33 cellular contexts compared by ENCODE assay signal in genomic region chr11:23494981-23495380, GRCh38.
"Had no signal": no experiment of that assay in that cellular context is flagged by ENCODE, and none has a peak within 500 bp of the region (broad histone marks: within the 10 kb centered on the region; RNA-seq: fewer than 3 reads in every experiment).

No MANE protein-coding gene starts in this region.

- H3K27ac Mint-ChIP-seq: activated CD4-positive, alpha-beta T cell treated with anti-CD3 and anti-CD28 coated beads for 36 hours; activated CD4-positive, alpha-beta T cell treated with anti-CD3 and anti-CD28 coated beads, Interleukin-2, amount 10 ng/mL, durations not matched to agents 24 days and 14 days; activated CD8-positive, alpha-beta T cell treated with anti-CD3 and anti-CD28 coated beads for 36 hours; activated naive CD8-positive, alpha-beta T cell; activated T-helper 17 cell treated with anti-CD3 and anti-CD28 coated beads, Interleukin-2, amount 50 U/mL, for 72 hours; dendritic cell treated with granulocyte-macrophage colony-stimulating factor and Interleukin-4, amounts not matched to agents 40 ng/mL and 50 ng/mL, for 4 days; T-helper 17 cell; T-helper 2 cell treated with Interferon-gamma antibody and Interleukin-4, amounts not matched to agents 5 μg/mL and 100 μg/mL, for 36 hours had no signal

- H3K4me3 Mint-ChIP-seq: activated CD4-positive, alpha-beta T cell treated with anti-CD3 and anti-CD28 coated beads for 36 hours; activated CD4-positive, alpha-beta T cell treated with anti-CD3 and anti-CD28 coated beads, Interleukin-2, amount 10 ng/mL, durations not matched to agents 24 days and 14 days; activated CD8-positive, alpha-beta T cell treated with anti-CD3 and anti-CD28 coated beads for 36 hours; activated naive CD8-positive, alpha-beta T cell; activated T-cell treated with anti-CD3 and anti-CD28 coated beads, Interleukin-2, amount 50 U/mL, for 4 hours; activated T-helper 17 cell treated with anti-CD3 and anti-CD28 coated beads, Interleukin-2, amount 50 U/mL, for 72 hours; central memory CD8-positive, alpha-beta T cell; dendritic cell treated with granulocyte-macrophage colony-stimulating factor and Interleukin-4, amounts not matched to agents 40 ng/mL and 50 ng/mL, for 4 days; T-helper 17 cell; T-helper 2 cell treated with Interferon-gamma antibody and Interleukin-4, amounts not matched to agents 5 μg/mL and 100 μg/mL, for 36 hours had no signal

- H3K27ac ChIP-seq: brain microvascular endothelial cell, coronary artery, dorsolateral prefrontal cortex, esophagus muscularis mucosa, foreskin keratinocyte, gastrocnemius medialis, heart left ventricle had no signal

- H3K9me3 Mint-ChIP-seq: activated CD4-positive, alpha-beta T cell treated with anti-CD3 and anti-CD28 coated beads, Interleukin-2, amount 10 ng/mL, durations not matched to agents 24 days and 14 days; activated CD8-positive, alpha-beta T cell treated with anti-CD3 and anti-CD28 coated beads for 36 hours; dendritic cell treated with granulocyte-macrophage colony-stimulating factor and Interleukin-4, amounts not matched to agents 40 ng/mL and 50 ng/mL, for 4 days had no signal

- H3K36me3 ChIP-seq: brain microvascular endothelial cell, esophagus muscularis mucosa, gastrocnemius medialis, heart left ventricle had no signal

- H3K27me3 ChIP-seq: brain microvascular endothelial cell, dorsolateral prefrontal cortex, esophagus muscularis mucosa, foreskin keratinocyte, gastrocnemius medialis, heart left ventricle had no signal

- H3K9me3 ChIP-seq: esophagus muscularis mucosa, gastrocnemius medialis, heart left ventricle had no signal

- H3K27me3 Mint-ChIP-seq: activated CD4-positive, alpha-beta T cell treated with anti-CD3 and anti-CD28 coated beads for 36 hours; activated CD4-positive, alpha-beta T cell treated with anti-CD3 and anti-CD28 coated beads, Interleukin-2, amount 10 ng/mL, durations not matched to agents 24 days and 14 days; activated CD8-positive, alpha-beta T cell treated with anti-CD3 and anti-CD28 coated beads for 36 hours; activated naive CD8-positive, alpha-beta T cell; activated T-helper 17 cell treated with anti-CD3 and anti-CD28 coated beads, Interleukin-2, amount 50 U/mL, for 72 hours; central memory CD8-positive, alpha-beta T cell; dendritic cell treated with granulocyte-macrophage colony-stimulating factor and Interleukin-4, amounts not matched to agents 40 ng/mL and 50 ng/mL, for 4 days; T-helper 17 cell had no signal

- H3K36me3 Mint-ChIP-seq: activated naive CD8-positive, alpha-beta T cell had no signal

- H3K4me1 ChIP-seq: esophagus muscularis mucosa, foreskin keratinocyte, gastrocnemius medialis, heart left ventricle had no signal

- DNase-seq: activated CD4-positive, alpha-beta T cell treated with anti-CD3 and anti-CD28 coated beads for 36 hours; activated CD4-positive, alpha-beta T cell treated with anti-CD3 and anti-CD28 coated beads, Interleukin-2, amount 10 ng/mL, durations not matched to agents 24 days and 14 days; activated CD4-positive, alpha-beta T cell treated with anti-CD3 and anti-CD28 coated beads, Interleukin-2, amount 50 U/mL, for 4 hours; activated CD4-positive, CD25-positive, alpha-beta regulatory T cell; activated CD4-positive, CD25-positive, alpha-beta regulatory T cell treated with anti-CD3 and anti-CD28 coated beads, Interleukin-2, amount 50 U/mL, for 72 hours; activated CD8-positive, alpha-beta memory T cell treated with anti-CD3 and anti-CD28 coated beads for 24 hours; activated CD8-positive, alpha-beta T cell treated with anti-CD3 and anti-CD28 coated beads for 36 hours; activated effector memory CD4-positive, alpha-beta T cell treated with Interleukin-2 at 50 U/mL for 16 hours; activated gamma-delta T cell treated with Interleukin-2 at 50 U/mL for 16 hours; activated naive CD4-positive, alpha-beta T cell treated with anti-CD3 and anti-CD28 coated beads, Interleukin-2, amount 50 U/mL, for 16 hours; activated naive CD4-positive, alpha-beta T cell treated with Interleukin-2 at 50 U/mL for 16 hours; activated T-cell treated with anti-CD3 and anti-CD28 coated beads, Interleukin-2, amount 50 U/mL, for 4 hours; amniotic stem cell; anterior cingulate cortex; brain microvascular endothelial cell; dorsolateral prefrontal cortex; effector memory CD4-positive, alpha-beta T cell; erythroblast; foreskin keratinocyte; gastrocnemius medialis; glutamatergic neuron; heart left ventricle; T-helper 17 cell; T1000 had no signal

- H3K4me1 Mint-ChIP-seq: activated CD4-positive, alpha-beta T cell treated with anti-CD3 and anti-CD28 coated beads for 36 hours; activated CD4-positive, alpha-beta T cell treated with anti-CD3 and anti-CD28 coated beads, Interleukin-2, amount 10 ng/mL, durations not matched to agents 24 days and 14 days; activated T-helper 17 cell treated with anti-CD3 and anti-CD28 coated beads, Interleukin-2, amount 50 U/mL, for 72 hours; central memory CD8-positive, alpha-beta T cell; T-helper 17 cell had no signal

- FAIRE-seq: astrocyte, bronchial epithelial cell had no signal

- H3K4me3 ChIP-seq: coronary artery, dorsolateral prefrontal cortex, esophagus muscularis mucosa, gastrocnemius medialis, heart left ventricle had no signal

- ATAC-seq: activated CD4-positive, alpha-beta T cell treated with anti-CD3 and anti-CD28 coated beads for 36 hours; activated CD8-positive, alpha-beta T cell treated with anti-CD3 and anti-CD28 coated beads for 36 hours; activated T-cell treated with anti-CD3 and anti-CD28 coated beads, Interleukin-2, amount 50 U/mL, for 4 hours; activated T-helper 17 cell treated with anti-CD3 and anti-CD28 coated beads, Interleukin-2, amount 50 U/mL, for 72 hours; foreskin keratinocyte; gastrocnemius medialis; heart left ventricle; T-helper 17 cell had no signal
